In genomic region chr13:73940098-73940497, GRCh38 we compare ENCODE assay signal across 18 cellular contexts.
DNase-seq lines count a peak whose midpoint lies in the region; ATAC-seq and TF ChIP-seq lines count a peak whose summit lies in the region.
"Had no signal": no experiment of that assay in that cellular context is flagged by ENCODE, and none has a peak within 500 bp of the region (broad histone marks: within the 10 kb centered on the region; RNA-seq: fewer than 3 reads in every experiment).

No MANE protein-coding gene starts in this region.

- H3K4me1 ChIP-seq in right atrium auricular region: peaks cover 0 to 16% of the 10 kb centered on the region in 2 donors

- peaks cover 9 to 21% (median 12%) of the 10 kb centered on the region in 3 donors for H3K36me3 Mint-ChIP-seq in immature natural killer cell
- H3K36me3 Mint-ChIP-seq in stimulated activated naive B cell treated with anti-CD40 and anti-IgM and Interleukin-4, amounts not matched to agents 10 μg/mL and 1 μg/mL and 100 μg/mL, for 72 hours: peaks cover 19 to 35% of the 10 kb centered on the region in 2 donors

- H3K9me3 Mint-ChIP-seq in immature natural killer cell: no peaks in the 10 kb centered on the region
- no peaks in the 10 kb centered on the region for H3K9me3 Mint-ChIP-seq in stimulated activated naive B cell treated with anti-CD40 and anti-IgM and Interleukin-4, amounts not matched to agents 10 μg/mL and 1 μg/mL and 100 μg/mL, for 72 hours
- H3K9me3 Mint-ChIP-seq: neural crest cell; T-helper 2 cell treated with Interferon-gamma antibody and Interleukin-4, amounts not matched to agents 5 μg/mL and 100 μg/mL, for 36 hours had no signal

- H3K4me1 Mint-ChIP-seq in immature natural killer cell: peaks cover 84 to 87% of the 10 kb centered on the region in 2 donors
- H3K4me1 Mint-ChIP-seq in stimulated activated naive B cell treated with anti-CD40 and anti-IgM and Interleukin-4, amounts not matched to agents 10 μg/mL and 1 μg/mL and 100 μg/mL, for 72 hours: peaks cover 12 to 32% of the 10 kb centered on the region in 2 donors

- H3K4me3 Mint-ChIP-seq in immature natural killer cell: peak overlapping the region in 4 of 5 donors; percentile 8 to 57 (median 45)
- no peak overlapping the region for H3K4me3 Mint-ChIP-seq in stimulated activated naive B cell treated with anti-CD40 and anti-IgM and Interleukin-4, amounts not matched to agents 10 μg/mL and 1 μg/mL and 100 μg/mL, for 72 hours
- H3K4me3 Mint-ChIP-seq: neural crest cell; T-helper 2 cell treated with Interferon-gamma antibody and Interleukin-4, amounts not matched to agents 5 μg/mL and 100 μg/mL, for 36 hours had no signal

- TF ChIP-seq CTCF in right atrium auricular region (IDR thresholded peaks at IDR 0.05) (no peak), WERI-Rb-1 (IDR thresholded peaks at IDR 0.05; ENCODE audit: low read depth, low read length) (no peak)

- peak; percentile 31 for DNase-seq in Right ventricle myocardium inferior (ENCODE audit: missing footprints)
- no peak for DNase-seq in right atrium auricular region (ENCODE audit: low spot score)
- peak; percentile 16 for DNase-seq in NCI-H2171 (lab: John Stamatoyannopoulos, UW)
- no peak for DNase-seq in immature natural killer cell
- DNase-seq in stimulated activated naive B cell treated with anti-CD40 and anti-IgM and Interleukin-4, amounts not matched to agents 10 μg/mL and 1 μg/mL and 100 μg/mL, for 72 hours: no peak
- DNase-seq in HK-2 (ENCODE audit: unreplicated experiment): no peak
- no peak for DNase-seq in WERI-Rb-1
- no peak for DNase-seq in NCI-H1105 (lab: John Stamatoyannopoulos, UW)
- DNase-seq: ACHN; activated effector memory CD4-positive, alpha-beta T cell treated with Interleukin-2 at 50 U/mL for 16 hours; effector memory CD4-positive, alpha-beta T cell; head of caudate nucleus; NCI-H774; PC-3; SJCRH30; trophoblast cell had no signal

- no peaks in the 10 kb centered on the region for H3K27me3 Mint-ChIP-seq in immature natural killer cell (ENCODE audit: low read depth in 3 of 3)
- no peaks in the 10 kb centered on the region for H3K27me3 Mint-ChIP-seq in stimulated activated naive B cell treated with anti-CD40 and anti-IgM and Interleukin-4, amounts not matched to agents 10 μg/mL and 1 μg/mL and 100 μg/mL, for 72 hours

- no peaks in the 10 kb centered on the region for H3K27me3 ChIP-seq in right atrium auricular region
- no peaks in the 10 kb centered on the region for H3K27me3 ChIP-seq in WERI-Rb-1 (ENCODE audit: insufficient read depth, low read depth, severe bottlenecking)
- H3K27me3 ChIP-seq: SJCRH30 had no signal

- H3K9me3 ChIP-seq in right atrium auricular region: no peaks in the 10 kb centered on the region
- no peaks in the 10 kb centered on the region for H3K9me3 ChIP-seq in WERI-Rb-1 (ENCODE audit: severe bottlenecking)
- H3K9me3 ChIP-seq: SJCRH30 had no signal

- ATAC-seq in Right ventricle myocardium inferior: peak; percentile 90
- no peak for ATAC-seq in stimulated activated naive B cell treated with anti-CD40 and anti-IgM and Interleukin-4, amounts not matched to agents 10 μg/mL and 1 μg/mL and 100 μg/mL, for 72 hours (replicated peaks)
- ATAC-seq: PC-3 had no signal

- H3K27ac ChIP-seq in right atrium auricular region (peak overlapping the region in 1 of 2 donors; percentile 43), WERI-Rb-1 (no peak overlapping the region)
- H3K27ac ChIP-seq: SJCRH30 had no signal

- no peaks in the 10 kb centered on the region for H3K36me3 ChIP-seq in right atrium auricular region
- no peaks in the 10 kb centered on the region; the same call in 1 of the 2 replicates for H3K36me3 ChIP-seq in WERI-Rb-1
- H3K36me3 ChIP-seq: SJCRH30 had no signal

- H3K4me3 ChIP-seq in right atrium auricular region (no peak overlapping the region), WERI-Rb-1 (ENCODE audit: low read depth, low read length) (no peak overlapping the region)
- H3K4me3 ChIP-seq: SJCRH30 had no signal

- intact Hi-C loops in Right ventricle myocardium inferior (cut with DNase I): no loop called here

- H3K27ac Mint-ChIP-seq in immature natural killer cell: peak overlapping the region; percentile 57 to 86 (median 72)
- no peak overlapping the region for H3K27ac Mint-ChIP-seq in stimulated activated naive B cell treated with anti-CD40 and anti-IgM and Interleukin-4, amounts not matched to agents 10 μg/mL and 1 μg/mL and 100 μg/mL, for 72 hours
- H3K27ac Mint-ChIP-seq: T-helper 2 cell treated with Interferon-gamma antibody and Interleukin-4, amounts not matched to agents 5 μg/mL and 100 μg/mL, for 36 hours had no signal

Comparison
In these comparisons a context has a peak if more than half of its experiments do, and no peak if none do; other contexts are left out.
1. DNase-seq: peak in Right ventricle myocardium inferior (single experiment) and NCI-H2171 (single experiment); none in right atrium auricular region (single experiment), immature natural killer cell (0 of 3), stimulated activated naive B cell treated with anti-CD40 and anti-IgM and Interleukin-4, amounts not matched to agents 10 μg/mL and 1 μg/mL and 100 μg/mL, for 72 hours (single experiment), HK-2 (single experiment), WERI-Rb-1 (single experiment) and NCI-H1105 (single experiment).
2. H3K4me3 Mint-ChIP-seq: peak in immature natural killer cell (4 of 5); none in stimulated activated naive B cell treated with anti-CD40 and anti-IgM and Interleukin-4, amounts not matched to agents 10 μg/mL and 1 μg/mL and 100 μg/mL, for 72 hours (0 of 2).